Comparison of ENCODE assay signal across 22 cellular contexts in genomic region chr18:55547705-55548056, GRCh38. TPM values are rescaled to one million over a fixed set of nuclear protein-coding genes. Genes with fewer than 3 reads are reported as not detected.
DNase-seq lines count a peak whose midpoint lies in the region; ATAC-seq, FAIRE-seq and TF ChIP-seq lines count a peak whose summit lies in the region.
"Had no signal": no experiment of that assay in that cellular context is flagged by ENCODE, and none has a peak within 500 bp of the region (broad histone marks: within the 10 kb centered on the region; RNA-seq: fewer than 3 reads in every experiment).

No MANE protein-coding gene starts in this region.

- H3K27me3 ChIP-seq in left ventricle myocardium inferior (ENCODE audit: low read depth) (no peaks in the 10 kb centered on the region), osteoblast (ENCODE audit: insufficient read depth, low read length) (no peaks in the 10 kb centered on the region)
- H3K27me3 ChIP-seq: breast epithelium had no signal

- H4K20me1 ChIP-seq in osteoblast (ENCODE audit: insufficient read depth, low read length): no peaks in the 10 kb centered on the region

- peak overlapping the region; percentile 34 for H3K27ac ChIP-seq in left ventricle myocardium inferior (replicated peaks)
- peak overlapping the region; percentile 64 for H3K27ac ChIP-seq in osteoblast (ENCODE audit: low read depth, low read length)
- H3K27ac ChIP-seq: A549, breast epithelium, SK-N-MC had no signal

- DNase-seq in left ventricle myocardium inferior: no peak
- no peak for DNase-seq in left ventricle myocardium superior
- DNase-seq in globus pallidus (ENCODE audit: low spot score): peak; percentile 69
- DNase-seq in osteoblast (ENCODE audit: insufficient read length, low spot score, missing footprints): no peak
- no peak for DNase-seq in OCI-M2 (lab: John Stamatoyannopoulos, UW; ENCODE audit: unreplicated experiment)
- DNase-seq in RCC 7860 (ENCODE audit: low spot score): no peak
- DNase-seq in GM13976 (ENCODE audit: low spot score): no peak
- DNase-seq: activated B cell treated with CpG ODN at 0.5 μM for 24 hours; activated CD4-positive, alpha-beta T cell treated with anti-CD3 and anti-CD28 coated beads, Interleukin-2, amount 50 U/mL, for 48 hours; activated effector memory CD4-positive, alpha-beta T cell treated with anti-CD3 and anti-CD28 coated beads, Interleukin-2, amount 50 U/mL, for 16 hours; Caco-2; cortex of kidney; NCI-H1694 had no signal

- in situ Hi-C loops in GM13976 (cut with MboI; ENCODE audit: low sequenced_read_pairs, unreplicated experiment): no loop called here

- TF ChIP-seq CTCF in left ventricle myocardium inferior (IDR thresholded peaks at IDR 0.05; ENCODE audit: borderline replicate concordance) (no peak), osteoblast (IDR thresholded peaks at IDR 0.05; ENCODE audit: extremely low read depth, low read depth, low read length) (no peak), GM13976 (IDR thresholded peaks at IDR 0.05; ENCODE audit: borderline replicate concordance, control extremely low read depth, extremely low read depth, insufficient read depth, missing control alignments) (no peak)

- intact Hi-C loops in left ventricle myocardium inferior (cut with micrococcal nuclease): no loop called here
- intact Hi-C loops in left ventricle myocardium superior (cut with micrococcal nuclease): no loop called here

- peaks cover 51% of the 10 kb centered on the region for H3K79me2 ChIP-seq in osteoblast (ENCODE audit: insufficient read depth, low read length)

- H2AFZ ChIP-seq in osteoblast (ENCODE audit: low read length): no peak overlapping the region

- no peak for ATAC-seq in left ventricle myocardium superior
- ATAC-seq in GM21423 (IDR thresholded peaks at IDR 0.05; ENCODE audit: unreplicated experiment): no peak
- ATAC-seq: A549; natural killer cell treated with Interleukin-12 subunit alpha and Interleukin-12 subunit beta and Interleukin-15 and Interleukin-18, amount 100 ng/mL, for 72 hours; Panc1 had no signal

- no peak for FAIRE-seq in RCC 7860 (lab: Jason Lieb, UNC)
- FAIRE-seq: A549, keratinocyte, urothelium cell line had no signal

- H3K9me3 ChIP-seq in left ventricle myocardium inferior (replicated peaks) (no peaks in the 10 kb centered on the region), osteoblast (ENCODE audit: low read depth, low read length) (no peaks in the 10 kb centered on the region)
- H3K9me3 ChIP-seq: A549, breast epithelium, Caco-2, HAP-1 had no signal

- no peak overlapping the region for H3K4me2 ChIP-seq in osteoblast (ENCODE audit: insufficient read depth, low read length)
- H3K4me2 ChIP-seq: A549 had no signal

- H3K4me3 ChIP-seq in left ventricle myocardium inferior: no peak overlapping the region
- H3K4me3 ChIP-seq in osteoblast (ENCODE audit: insufficient read depth, low read length): no peak overlapping the region
- H3K4me3 ChIP-seq: A549, breast epithelium, HAP-1, SK-N-MC had no signal

- H3K36me3 ChIP-seq in left ventricle myocardium inferior (no peaks in the 10 kb centered on the region), osteoblast (ENCODE audit: insufficient read depth, low read length) (peaks cover 3% of the 10 kb centered on the region)
- H3K36me3 ChIP-seq: breast epithelium, HAP-1 had no signal

- H3K4me1 ChIP-seq in left ventricle myocardium inferior (peaks cover 30% of the 10 kb centered on the region), osteoblast (ENCODE audit: insufficient read depth, low read length) (peaks cover 10% of the 10 kb centered on the region)
- H3K4me1 ChIP-seq: A549, breast epithelium, Caco-2 had no signal

RNA-seq across cellular contexts. Expression of gene TCF4, which starts 40.3 kb away (rescaled TPM):
- total RNA-seq in left ventricle myocardium inferior (58.9 TPM), left ventricle myocardium superior (62.8 TPM), osteoblast (87.2 and 89.9 TPM in 2 replicates)
